ENCODE assay signal across 9 cellular contexts in the genomic region with DNA sequence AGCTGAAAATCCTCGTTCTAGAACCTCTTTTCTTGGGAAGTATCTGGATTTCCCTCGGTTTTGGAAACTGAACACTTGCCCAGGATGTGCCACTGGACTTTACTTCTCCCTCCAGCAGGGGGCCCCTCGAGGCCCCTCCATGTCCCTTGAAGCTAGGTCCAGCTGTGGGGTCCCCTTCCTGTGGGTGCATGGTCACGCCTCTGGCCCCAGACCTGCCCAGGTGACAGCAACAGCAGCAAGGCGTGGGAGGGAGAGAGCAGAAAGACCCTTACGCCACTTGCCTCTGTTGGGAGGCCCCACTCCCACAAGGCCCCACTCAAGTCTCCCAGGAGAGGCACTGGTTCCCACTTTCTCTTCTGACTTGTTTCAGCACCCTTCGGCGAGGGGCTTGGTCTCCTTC. TPM values are rescaled to one million over a fixed set of nuclear protein-coding genes. Genes with fewer than 3 reads are reported as not detected.
A peak's percentile ranks its signal among the peaks of the same experiment; 100 is the strongest.
DNase-seq lines count a peak whose midpoint lies in the region; ATAC-seq and TF ChIP-seq lines count a peak whose summit lies in the region.
"Had no signal": no experiment of that assay in that cellular context is flagged by ENCODE, and none has a peak within 500 bp of the region (broad histone marks: within the 10 kb centered on the region; RNA-seq: fewer than 3 reads in every experiment).

No MANE protein-coding gene starts in this region.

- peak overlapping the region; percentile 45 for H3K4me3 Mint-ChIP-seq in progenitor cell of endocrine pancreas (ENCODE audit: low read depth)
- no peak overlapping the region for H3K4me3 Mint-ChIP-seq in activated T-helper 2 cell treated with anti-CD3 and anti-CD28 coated beads, Interferon-gamma antibody, Interleukin-2, Interleukin-4, amounts not matched to agents 10 μg/mL and 5 μg/mL and 100 μg/mL, durations not matched to agents 14 hours and 24 hours and 36 hours (ENCODE audit: low read depth)
- H3K4me3 Mint-ChIP-seq: T-helper 1 cell treated with Interleukin-12 subunit alpha and Interleukin-12 subunit beta and Interleukin-4 antibody, amounts not matched to agents 30 μg/mL and 1 μg/mL, for 36 hours had no signal

- H3K27me3 ChIP-seq in Karpas-422 (ENCODE audit: low read length) (no peaks in the 10 kb centered on the region), dorsolateral prefrontal cortex (no peaks in the 10 kb centered on the region)

- H3K36me3 Mint-ChIP-seq in progenitor cell of endocrine pancreas (ENCODE audit: insufficient read depth) = peaks cover 8% of the 10 kb centered on the region
- no peaks in the 10 kb centered on the region for H3K36me3 Mint-ChIP-seq in activated T-helper 2 cell treated with anti-CD3 and anti-CD28 coated beads, Interferon-gamma antibody, Interleukin-2, Interleukin-4, amounts not matched to agents 10 μg/mL and 5 μg/mL and 100 μg/mL, durations not matched to agents 14 hours and 24 hours and 36 hours (ENCODE audit: low read depth)

- H3K36me3 ChIP-seq in Karpas-422 (ENCODE audit: insufficient read depth, low read length) = no peaks in the 10 kb centered on the region

- H3K4me1 Mint-ChIP-seq in progenitor cell of endocrine pancreas (ENCODE audit: low read depth) = peaks cover 20% of the 10 kb centered on the region
- peaks cover 18% of the 10 kb centered on the region for H3K4me1 Mint-ChIP-seq in activated T-helper 2 cell treated with anti-CD3 and anti-CD28 coated beads, Interferon-gamma antibody, Interleukin-2, Interleukin-4, amounts not matched to agents 10 μg/mL and 5 μg/mL and 100 μg/mL, durations not matched to agents 14 hours and 24 hours and 36 hours (ENCODE audit: low read depth)

- intact Hi-C loops in dorsolateral prefrontal cortex (cut with DNase I) = no loop called here
- intact Hi-C loops in activated T-helper 2 cell treated with anti-CD3 and anti-CD28 coated beads, Interferon-gamma antibody, Interleukin-2, Interleukin-4, amounts not matched to agents 10 μg/mL and 5 μg/mL and 100 μg/mL, durations not matched to agents 14 hours and 24 hours and 36 hours (cut with micrococcal nuclease) = no loop called here

- H4K20me1 ChIP-seq in Karpas-422 (ENCODE audit: insufficient read depth, low read depth, low read length) = peaks cover 20% of the 10 kb centered on the region; the same call in 1 of the 2 replicates

- H3K4me1 ChIP-seq in Karpas-422 (ENCODE audit: low read length) = peaks cover 45% of the 10 kb centered on the region

- TF ChIP-seq CTCF in dorsolateral prefrontal cortex (IDR thresholded peaks at IDR 0.05 in 54 of 56, conservative IDR thresholded peaks at IDR 0.05 in 2 of 56; ENCODE audit: low read depth in 1 of 56, partially characterized antibody in 56 of 56) = peak in 50 of 56 donors; percentile 26 to 64 (median 48)
- peak; percentile 65 for TF ChIP-seq CTCF in progenitor cell of endocrine pancreas (IDR thresholded peaks at IDR 0.05; ENCODE audit: unreplicated experiment)

- H3K9me3 Mint-ChIP-seq in progenitor cell of endocrine pancreas (ENCODE audit: low read depth) = no peaks in the 10 kb centered on the region
- H3K9me3 Mint-ChIP-seq in activated T-helper 2 cell treated with anti-CD3 and anti-CD28 coated beads, Interferon-gamma antibody, Interleukin-2, Interleukin-4, amounts not matched to agents 10 μg/mL and 5 μg/mL and 100 μg/mL, durations not matched to agents 14 hours and 24 hours and 36 hours = no peaks in the 10 kb centered on the region
- H3K9me3 Mint-ChIP-seq: T-helper 1 cell treated with Interleukin-12 subunit alpha and Interleukin-12 subunit beta and Interleukin-4 antibody, amounts not matched to agents 30 μg/mL and 1 μg/mL, for 36 hours had no signal

- no peak overlapping the region for H3K9ac ChIP-seq in Karpas-422 (ENCODE audit: low read length)

- no peaks in the 10 kb centered on the region for H3K9me3 ChIP-seq in Karpas-422 (ENCODE audit: low read length)

- peak overlapping the region; percentile 41 for H3K27ac Mint-ChIP-seq in progenitor cell of endocrine pancreas
- no peak overlapping the region for H3K27ac Mint-ChIP-seq in activated T-helper 2 cell treated with anti-CD3 and anti-CD28 coated beads, Interferon-gamma antibody, Interleukin-2, Interleukin-4, amounts not matched to agents 10 μg/mL and 5 μg/mL and 100 μg/mL, durations not matched to agents 14 hours and 24 hours and 36 hours
- H3K27ac Mint-ChIP-seq: T-helper 1 cell treated with Interleukin-12 subunit alpha and Interleukin-12 subunit beta and Interleukin-4 antibody, amounts not matched to agents 30 μg/mL and 1 μg/mL, for 36 hours had no signal

- no peak overlapping the region for H2AFZ ChIP-seq in Karpas-422 (ENCODE audit: low read length)

- ATAC-seq in HG03039 (IDR thresholded peaks at IDR 0.05; ENCODE audit: unreplicated experiment) (no peak), HG03354 (IDR thresholded peaks at IDR 0.05; ENCODE audit: poor library complexity, severe bottlenecking, unreplicated experiment) (no peak)

- no peaks in the 10 kb centered on the region for H3K9me2 ChIP-seq in Karpas-422 (replicated peaks; ENCODE audit: insufficient read depth, low read length)

- H3K27ac ChIP-seq in Karpas-422 (ENCODE audit: low read length) (no peak overlapping the region), dorsolateral prefrontal cortex (peak overlapping the region in 15 of 59 donors; percentile 2 to 52 (median 29))

- DNase-seq in EH (ENCODE audit: low read depth) (peak; percentile 43), Karpas-422 (peak; percentile 61), dorsolateral prefrontal cortex (no peak), progenitor cell of endocrine pancreas (ENCODE audit: low spot score, unreplicated experiment) (no peak), GM19240 (ENCODE audit: insufficient read length, low spot score) (no peak)
- DNase-seq in activated T-helper 2 cell treated with anti-CD3 and anti-CD28 coated beads, Interferon-gamma antibody, Interleukin-2, Interleukin-4, amounts not matched to agents 10 μg/mL and 5 μg/mL and 100 μg/mL, durations not matched to agents 14 hours and 24 hours and 36 hours (ENCODE audit: low spot score) = no peak

- H3K4me2 ChIP-seq in Karpas-422 (ENCODE audit: low read depth, low read length, poor library complexity, severe bottlenecking) = no peak overlapping the region

- no peak overlapping the region for H3K4me3 ChIP-seq in Karpas-422 (ENCODE audit: low read length)
- H3K4me3 ChIP-seq in dorsolateral prefrontal cortex = no peak overlapping the region

- H3K79me2 ChIP-seq in Karpas-422 (ENCODE audit: low read length) = no peaks in the 10 kb centered on the region

- H3K27me3 Mint-ChIP-seq in progenitor cell of endocrine pancreas = no peaks in the 10 kb centered on the region
- H3K27me3 Mint-ChIP-seq in activated T-helper 2 cell treated with anti-CD3 and anti-CD28 coated beads, Interferon-gamma antibody, Interleukin-2, Interleukin-4, amounts not matched to agents 10 μg/mL and 5 μg/mL and 100 μg/mL, durations not matched to agents 14 hours and 24 hours and 36 hours (ENCODE audit: low read depth) = peaks cover 8% of the 10 kb centered on the region

RNA-seq across cellular contexts. Expression of a gene that starts 3.1 kb away (rescaled TPM):
- 29.4 and 83.8 TPM in 2 replicates for total RNA-seq in Karpas-422 (2014; rRNA removed; shearing (Covaris generic); ENCODE audit: low replicate concordance)
- 100 to 1,000 TPM in 65 of 120 experiments, 10 to 100 TPM in 55; 58.8 to 204 (median 102) TPM for total RNA-seq in dorsolateral prefrontal cortex
- 236 and 238 TPM in 2 replicates for total RNA-seq in progenitor cell of endocrine pancreas
- 37.0 and 38.8 TPM in 2 replicates for total RNA-seq in activated T-helper 2 cell treated with anti-CD3 and anti-CD28 coated beads, Interferon-gamma antibody, Interleukin-2, Interleukin-4, amounts not matched to agents 10 μg/mL and 5 μg/mL and 100 μg/mL, durations not matched to agents 14 hours and 24 hours and 36 hours

RNA-seq across cellular contexts. Expression of a gene that starts 20.0 kb away (rescaled TPM):
- not detected in 2 replicates for total RNA-seq in Karpas-422 (2014; rRNA removed; shearing (Covaris generic); ENCODE audit: low replicate concordance)
- under 1 TPM in 5 of 120 experiments, not detected in 115; 0.28 to 0.36 (median 0.32) TPM for total RNA-seq in dorsolateral prefrontal cortex
- total RNA-seq in progenitor cell of endocrine pancreas = not detected in 2 replicates
- not detected in 2 replicates for total RNA-seq in activated T-helper 2 cell treated with anti-CD3 and anti-CD28 coated beads, Interferon-gamma antibody, Interleukin-2, Interleukin-4, amounts not matched to agents 10 μg/mL and 5 μg/mL and 100 μg/mL, durations not matched to agents 14 hours and 24 hours and 36 hours

Comparison
In these comparisons a context has a peak if more than half of its experiments do, and no peak if none do; other contexts are left out.
1. DNase-seq: peak in EH (single experiment) and Karpas-422 (single experiment); none in dorsolateral prefrontal cortex (0 of 10), progenitor cell of endocrine pancreas (single experiment), activated T-helper 2 cell treated with anti-CD3 and anti-CD28 coated beads, Interferon-gamma antibody, Interleukin-2, Interleukin-4, amounts not matched to agents 10 μg/mL and 5 μg/mL and 100 μg/mL, durations not matched to agents 14 hours and 24 hours and 36 hours (single experiment) and GM19240 (single experiment).